8 cellular contexts compared by ENCODE assay signal in the genomic region with DNA sequence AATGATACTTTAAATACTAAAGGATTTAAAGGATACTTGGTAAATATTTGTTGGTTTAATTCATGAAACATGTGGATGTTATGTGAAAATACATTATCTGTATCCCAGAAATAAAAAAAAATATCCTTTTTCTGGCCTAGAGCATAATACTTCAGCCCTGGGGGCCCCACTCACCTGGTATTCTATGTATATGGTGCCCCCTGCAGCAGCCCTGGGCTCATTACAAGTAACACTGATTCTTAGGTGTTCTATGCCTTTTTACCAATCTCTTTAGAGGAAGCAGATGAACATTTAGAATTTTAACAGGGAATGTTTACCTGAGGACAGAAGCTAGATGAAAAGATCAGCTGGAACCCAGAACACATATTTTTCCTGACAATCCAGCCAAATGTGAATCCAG. TPM values are rescaled to one million over a fixed set of nuclear protein-coding genes. Genes with fewer than 3 reads are reported as not detected.
DNase-seq lines count a peak whose midpoint lies in the region; ATAC-seq, FAIRE-seq and TF ChIP-seq lines count a peak whose summit lies in the region.
"Not testable (repeated sequence)": the region's sequence is repeated elsewhere in the genome, so short reads cannot be mapped to it uniquely, and the experiment has no call there.

No MANE protein-coding gene starts in this region.

- not testable (repeated sequence) for H3K4me3 Mint-ChIP-seq in astrocyte (ENCODE audit: unreplicated experiment); nephron progenitor cell

- TF ChIP-seq CTCF in GM06990 (IDR thresholded peaks at IDR 0.05; ENCODE audit: insufficient read depth, low read length, poor library complexity, severe bottlenecking) = peak; percentile 49
- TF ChIP-seq CTCF in astrocyte (IDR thresholded peaks at IDR 0.05; ENCODE audit: insufficient read depth, low read depth, low read length) = peak; percentile 15
- TF ChIP-seq CTCF in foreskin keratinocyte (conservative IDR thresholded peaks at IDR 0.05) = peak; percentile 55
- peak; percentile 63 for TF ChIP-seq CTCF in nephron progenitor cell (IDR thresholded peaks at IDR 0.05)

- H3K9me3 ChIP-seq in astrocyte (ENCODE audit: insufficient read depth, low read depth, low read length) = not testable (repeated sequence)

- not testable (repeated sequence) for H3K79me2 ChIP-seq in astrocyte (ENCODE audit: insufficient read depth, low read length)

- not testable (repeated sequence) for H3K27me3 Mint-ChIP-seq in astrocyte (ENCODE audit: low read depth, unreplicated experiment); nephron progenitor cell (ENCODE audit: low read depth, poor library complexity)

- H2AFZ ChIP-seq in astrocyte (ENCODE audit: low read depth, low read length) = not testable (repeated sequence)

- H3K27ac Mint-ChIP-seq in astrocyte (ENCODE audit: unreplicated experiment); nephron progenitor cell: not testable (repeated sequence)

- ATAC-seq in HG02852 (IDR thresholded peaks at IDR 0.05; ENCODE audit: unreplicated experiment) (peak; percentile 30), SK-N-SH treated with all-trans-retinoic acid at 6 μM for 48 hours (0 out of 3 replicates have a peak, but pooled peaks have one; percentile 21), foreskin keratinocyte (peak; percentile 30)

- peaks cover 17% of the 10 kb centered on the region for H3K4me1 Mint-ChIP-seq in astrocyte (ENCODE audit: low read depth, unreplicated experiment)
- H3K4me1 Mint-ChIP-seq in nephron progenitor cell = not testable (repeated sequence)

- H3K4me3 ChIP-seq in GM06990 (replicated peaks; ENCODE audit: low read depth, low read length); astrocyte (ENCODE audit: insufficient read depth, low read depth, low read length): not testable (repeated sequence)

- H3K36me3 Mint-ChIP-seq in astrocyte (ENCODE audit: low read depth, unreplicated experiment); nephron progenitor cell (ENCODE audit: low read depth): not testable (repeated sequence)

- H4K20me1 ChIP-seq in astrocyte (ENCODE audit: insufficient read depth, low read length) = not testable (repeated sequence)

- H3K4me2 ChIP-seq in astrocyte (ENCODE audit: low read length) = not testable (repeated sequence)

- not testable (repeated sequence) for H3K9me3 Mint-ChIP-seq in astrocyte (ENCODE audit: unreplicated experiment); nephron progenitor cell

- H3K4me1 ChIP-seq in astrocyte (ENCODE audit: insufficient read depth, low read length); foreskin keratinocyte: not testable (repeated sequence)

- H3K9ac ChIP-seq in astrocyte (ENCODE audit: low read length) = not testable (repeated sequence)

- DNase-seq in GM06990 (ENCODE audit: extremely low read depth, insufficient read length); astrocyte (ENCODE audit: low read depth); foreskin keratinocyte: not testable (repeated sequence)
- DNase-seq in NCI-H1417 (lab: John Stamatoyannopoulos, UW) = peak; percentile 34 to 65 (median 45)
- DNase-seq in nephron progenitor cell = peak; percentile 55

- not testable (repeated sequence) for H3K27ac ChIP-seq in astrocyte (ENCODE audit: low read depth, low read length); foreskin keratinocyte

- FAIRE-seq in A204.1 (lab: Jason Lieb, UNC) = peak; percentile 23
- FAIRE-seq in astrocyte (lab: Jason Lieb, UNC) = not testable (repeated sequence)

- H3K36me3 ChIP-seq in GM06990 (ENCODE audit: control insufficient read depth, insufficient read depth, low read length); astrocyte (ENCODE audit: insufficient read depth, low read length): not testable (repeated sequence)

- not testable (repeated sequence) for H3K27me3 ChIP-seq in GM06990 (replicated peaks; ENCODE audit: control insufficient read depth, insufficient read depth, low read length); astrocyte (ENCODE audit: insufficient read depth, low read length); foreskin keratinocyte

RNA-seq across cellular contexts. Expression of a gene that starts 4.8 kb away (rescaled TPM):
- total RNA-seq in astrocyte (5.0 and 6.2 TPM in 2 replicates), foreskin keratinocyte (18.6 and 23.4 TPM in 2 replicates)
- polyA plus RNA-seq in foreskin keratinocyte = 18.1 and 21.2 TPM in 2 replicates
